13 cellular contexts compared by ENCODE assay signal in genomic region chr4:90958256-90958895, GRCh38.
DNase-seq lines count a peak whose midpoint lies in the region; ATAC-seq and TF ChIP-seq lines count a peak whose summit lies in the region.
"Had no signal": no experiment of that assay in that cellular context is flagged by ENCODE, and none has a peak within 500 bp of the region (broad histone marks: within the 10 kb centered on the region; RNA-seq: fewer than 3 reads in every experiment).

No MANE protein-coding gene starts in this region.

- peaks cover 5% of the 10 kb centered on the region for H3K9me3 Mint-ChIP-seq in type B pancreatic cell
- H3K9me3 Mint-ChIP-seq in naive thymus-derived CD4-positive, alpha-beta T cell: peaks cover 0 to 11% (median 0%) of the 10 kb centered on the region in 11 donors

- H3K4me3 ChIP-seq in fibroblast of villous mesenchyme (ENCODE audit: low read depth, low read length): no peak overlapping the region
- H3K4me3 ChIP-seq in naive thymus-derived CD4-positive, alpha-beta T cell (ENCODE audit: low read length): no peak overlapping the region
- H3K4me3 ChIP-seq: esophagus squamous epithelium, left lung had no signal

- no peaks in the 10 kb centered on the region for H3K27me3 ChIP-seq in naive thymus-derived CD4-positive, alpha-beta T cell (ENCODE audit: control insufficient read depth in 2 of 2, insufficient read depth in 2 of 2, low read length in 2 of 2)
- H3K27me3 ChIP-seq: esophagus squamous epithelium, left lung had no signal

- H3K4me3 Mint-ChIP-seq in type B pancreatic cell: no peak overlapping the region
- no peak overlapping the region for H3K4me3 Mint-ChIP-seq in naive thymus-derived CD4-positive, alpha-beta T cell

- no peak overlapping the region for H3K27ac ChIP-seq in naive thymus-derived CD4-positive, alpha-beta T cell (ENCODE audit: low read depth, low read length)
- H3K27ac ChIP-seq: esophagus squamous epithelium, left lung, WERI-Rb-1 had no signal

- H3K4me1 Mint-ChIP-seq in type B pancreatic cell (ENCODE audit: unreplicated experiment): peaks cover 9% of the 10 kb centered on the region
- no peaks in the 10 kb centered on the region for H3K4me1 Mint-ChIP-seq in naive thymus-derived CD4-positive, alpha-beta T cell

- H3K27ac Mint-ChIP-seq in type B pancreatic cell: peak overlapping the region; percentile 63
- no peak overlapping the region for H3K27ac Mint-ChIP-seq in naive thymus-derived CD4-positive, alpha-beta T cell

- H3K27me3 Mint-ChIP-seq in type B pancreatic cell: no peaks in the 10 kb centered on the region
- H3K27me3 Mint-ChIP-seq in naive thymus-derived CD4-positive, alpha-beta T cell: no peaks in the 10 kb centered on the region

- CTCF ChIA-PET in naive thymus-derived CD4-positive, alpha-beta T cell (lab: Charles Lee): no interaction called here

- H3K36me3 ChIP-seq in naive thymus-derived CD4-positive, alpha-beta T cell (ENCODE audit: control insufficient read depth in 2 of 3, insufficient read depth in 3 of 3, low read length in 3 of 3): no peaks in the 10 kb centered on the region
- H3K36me3 ChIP-seq: esophagus squamous epithelium, left lung, WERI-Rb-1 had no signal

- no peak for TF ChIP-seq CTCF in fibroblast of villous mesenchyme (IDR thresholded peaks at IDR 0.05; ENCODE audit: insufficient read depth, low read depth, low read length)
- TF ChIP-seq CTCF in type B pancreatic cell (conservative IDR thresholded peaks at IDR 0.05): no peak

- DNase-seq in NCI-H510A (lab: John Stamatoyannopoulos, UW) (peak; percentile 20), NCI-H510A treated with DMSO at 0.1 percent for 48 hours (lab: John Stamatoyannopoulos, UW) (no peak), T1000 (lab: John Stamatoyannopoulos, UW) (peak; percentile 29), fibroblast of villous mesenchyme (ENCODE audit: low read depth) (peak; percentile 44), type B pancreatic cell (ENCODE audit: extremely low spot score, unreplicated experiment) (no peak), COLO829 (ENCODE audit: low spot score) (no peak)
- DNase-seq in naive thymus-derived CD4-positive, alpha-beta T cell: no peak
- DNase-seq: central memory CD4-positive, alpha-beta T cell; esophagus squamous epithelium; left lung; WERI-Rb-1 had no signal

- intact Hi-C loops in naive thymus-derived CD4-positive, alpha-beta T cell (cut with micrococcal nuclease): no loop called here

- no peak for ATAC-seq in HG02571 (IDR thresholded peaks at IDR 0.05; ENCODE audit: unreplicated experiment)
- ATAC-seq in naive thymus-derived CD4-positive, alpha-beta T cell: no peak
- ATAC-seq: left lung, Panc1 had no signal

- H3K4me1 ChIP-seq in naive thymus-derived CD4-positive, alpha-beta T cell (ENCODE audit: control insufficient read depth in 2 of 2, insufficient read depth in 2 of 2, low read length in 2 of 2): no peaks in the 10 kb centered on the region
- H3K4me1 ChIP-seq: esophagus squamous epithelium, left lung had no signal

- no peaks in the 10 kb centered on the region for H3K36me3 Mint-ChIP-seq in type B pancreatic cell
- no peaks in the 10 kb centered on the region for H3K36me3 Mint-ChIP-seq in naive thymus-derived CD4-positive, alpha-beta T cell

- no peaks in the 10 kb centered on the region for H3K9me3 ChIP-seq in naive thymus-derived CD4-positive, alpha-beta T cell (ENCODE audit: control insufficient read depth in 2 of 3, low read length in 3 of 3)
- H3K9me3 ChIP-seq: esophagus squamous epithelium, left lung had no signal

- POLR2A ChIA-PET in naive thymus-derived CD4-positive, alpha-beta T cell (lab: Charles Lee): no interaction called here

Comparison
In these comparisons a context has a peak if more than half of its experiments do, and no peak if none do; other contexts are left out.
1. DNase-seq: peak in NCI-H510A (single experiment), T1000 (single experiment) and fibroblast of villous mesenchyme (single experiment); none in NCI-H510A treated with DMSO at 0.1 percent for 48 hours (single experiment), type B pancreatic cell (single experiment), COLO829 (single experiment) and naive thymus-derived CD4-positive, alpha-beta T cell (0 of 9).